1 cellular context compared by ENCODE assay signal in genomic region chr3:172877011-172877410, GRCh38.
TF ChIP-seq lines count a peak whose summit lies in the region.

No MANE protein-coding gene starts in this region.

TF ChIP-seq in GM23338, 12 proteins besides CTCF, POLR2A, EP300 and RAD21:
- no peak for TF ChIP-seq ZNF462 (CRISPR knock-in tag; IDR thresholded peaks at IDR 0.05)
